8 cellular contexts compared by ENCODE assay signal in the genomic region with DNA sequence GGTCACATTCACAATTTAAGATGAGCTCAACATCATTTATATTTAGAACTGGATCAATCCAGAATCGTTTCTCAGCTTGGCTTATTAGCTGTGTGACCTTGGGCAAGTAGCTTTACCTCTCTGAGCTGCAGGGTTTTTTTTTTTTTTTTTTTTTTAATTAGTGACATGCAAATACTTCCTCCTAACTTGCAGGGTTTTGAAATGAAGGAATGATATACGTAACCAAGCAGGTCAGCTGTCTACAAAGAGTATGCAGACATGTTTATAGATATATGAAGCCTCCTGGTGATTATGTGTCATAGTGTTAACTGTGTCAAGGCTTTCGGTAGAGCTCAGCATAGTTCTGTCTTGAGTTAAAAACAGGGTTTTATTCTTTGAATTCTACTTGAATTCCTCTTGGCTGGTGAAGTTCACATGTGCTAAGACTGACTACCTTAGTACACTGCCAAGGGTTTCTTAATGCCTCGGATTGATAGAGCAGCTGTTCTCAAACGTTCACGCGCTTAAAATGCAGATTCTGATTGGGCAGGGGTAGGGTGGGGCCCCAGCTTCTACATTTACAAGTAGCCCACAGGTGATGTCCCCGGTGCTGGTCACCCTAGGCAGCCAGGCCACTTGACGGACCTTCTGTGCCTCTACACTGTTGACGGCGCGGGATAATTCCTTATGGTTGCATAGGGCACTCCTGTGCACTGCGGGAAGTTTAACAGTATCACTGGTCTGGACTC. TPM values are rescaled to one million over a fixed set of nuclear protein-coding genes. Genes with fewer than 3 reads are reported as not detected.
DNase-seq lines count a peak whose midpoint lies in the region; ATAC-seq, FAIRE-seq and TF ChIP-seq lines count a peak whose summit lies in the region.

No MANE protein-coding gene starts in this region.

- peak overlapping the region; percentile 66 for H3K4me2 ChIP-seq in keratinocyte (ENCODE audit: control insufficient read depth, extremely low read depth, insufficient read depth, low read depth, low read length)

- H3K9me3 ChIP-seq in keratinocyte (ENCODE audit: control insufficient read depth, low read depth, low read length): no peaks in the 10 kb centered on the region

- peaks cover 47% of the 10 kb centered on the region for H3K79me2 ChIP-seq in keratinocyte (ENCODE audit: control insufficient read depth, insufficient read depth, low read length)

- peak; percentile 20 for FAIRE-seq in HTR-8/SVneo (lab: Jason Lieb, UNC)
- FAIRE-seq in keratinocyte (lab: Jason Lieb, UNC): peak; percentile 20

- no peaks in the 10 kb centered on the region for H4K20me1 ChIP-seq in keratinocyte (ENCODE audit: control insufficient read depth, extremely low read depth, insufficient read depth, low read length)

- H3K4me3 ChIP-seq in GM12865 (ENCODE audit: low read depth, low read length): peak overlapping the region; percentile 73
- H3K4me3 ChIP-seq in keratinocyte (ENCODE audit: control insufficient read depth in 2 of 3, extremely low read depth in 1 of 3, insufficient read depth in 2 of 3, low read depth in 1 of 3, low read length in 3 of 3): peak overlapping the region; percentile 82 to 97 (median 94)

- no peaks in the 10 kb centered on the region for H3K36me3 ChIP-seq in keratinocyte (ENCODE audit: control insufficient read depth in 2 of 2, extremely low read depth in 1 of 2, insufficient read depth in 2 of 2, low read length in 2 of 2)

- dilution Hi-C loops in keratinocyte (cut with MboI; ENCODE audit: extremely low pct_ligation_motif_present, low sequenced_read_pairs): no loop called here

- H3K9ac ChIP-seq in keratinocyte (ENCODE audit: control insufficient read depth, extremely low read depth, insufficient read depth, low read length): peak overlapping the region; percentile 81

- ATAC-seq in GM21515 (IDR thresholded peaks at IDR 0.05; ENCODE audit: unreplicated experiment): peak; percentile 17

- H3K27me3 ChIP-seq in keratinocyte (ENCODE audit: control insufficient read depth, extremely low read depth, insufficient read depth, low read length): no peaks in the 10 kb centered on the region

- TF ChIP-seq CTCF in GM12865 (IDR thresholded peaks at IDR 0.05; ENCODE audit: insufficient read depth, low read depth, low read length, missing control alignments) (no peak), keratinocyte (optimal IDR thresholded peaks at IDR 0.05 in 1 of 3, IDR thresholded peaks at IDR 0.05 in 1 of 3, conservative IDR thresholded peaks at IDR 0.05 in 1 of 3; ENCODE audit: extremely low read depth in 1 of 3, insufficient read depth in 2 of 3, low read length in 3 of 3) (no peak)

- H3K4me1 ChIP-seq in keratinocyte (ENCODE audit: control insufficient read depth, extremely low read depth, insufficient read depth, low read length): peaks cover 3% of the 10 kb centered on the region

- H3K27ac ChIP-seq in angular gyrus (ENCODE audit: low read depth, low read length) (peak overlapping the region; percentile 73), keratinocyte (ENCODE audit: control insufficient read depth, insufficient read depth, low read length) (peak overlapping the region; percentile 62)

- H2AFZ ChIP-seq in keratinocyte (ENCODE audit: control insufficient read depth, low read length): peak overlapping the region; percentile 86

- DNase-seq in GM12865 (ENCODE audit: low read depth) (peak; percentile 40), HTR-8/SVneo (ENCODE audit: insufficient read length, low spot score) (no peak), keratinocyte (ENCODE audit: low read depth, low spot score) (no peak), cerebellar cortex (ENCODE audit: low spot score) (no peak), cerebellar nuclear complex (lab: John Stamatoyannopoulos, UW) (no peak)
- peak; percentile 0 for DNase-seq in stimulated activated naive CD4-positive, alpha-beta T cell treated with Interleukin-2 at 50 U/mL for 16 hours (lab: John Stamatoyannopoulos, UW)

- no peaks in the 10 kb centered on the region for H3K9me1 ChIP-seq in keratinocyte (ENCODE audit: control insufficient read depth, extremely low read depth, insufficient read depth, low read length)

RNA-seq across cellular contexts. Expression of a gene that starts 0.6 kb away (rescaled TPM):
- polyA plus RNA-seq in keratinocyte: 2.7 to 2.9 TPM (median 2.7 TPM) in 3 replicates
- 0.65 TPM for polyA plus RNA-seq in keratinocyte (2011; ENCODE audit: low read depth)
- 3.4 and 5.6 TPM in 2 replicates for polyA plus RNA-seq in keratinocyte (2011; cell fraction: cytosol; rRNA removed)
- 3.1 and 3.2 TPM in 2 replicates for polyA plus RNA-seq in keratinocyte (2011; cell fraction: nucleus; rRNA removed)
- 1.2 and 2.5 TPM in 2 replicates for polyA plus RNA-seq in keratinocyte (2012; ENCODE audit: low replicate concordance)
- polyA minus RNA-seq in keratinocyte: 3.6 to 7.1 TPM (median 6.8 TPM) in 3 replicates
- polyA minus RNA-seq in keratinocyte (2011; cell fraction: cytosol; rRNA and poly(A)+ RNA removed): 3.8 TPM
- polyA minus RNA-seq in keratinocyte (2011; cell fraction: nucleus; rRNA and poly(A)+ RNA removed): 3.3 and 6.7 TPM in 2 replicates

RNA-seq across cellular contexts. Expression of a gene that starts 1.1 kb away (rescaled TPM):
- 26.9 to 48.0 TPM (median 45.8 TPM) in 3 replicates for polyA plus RNA-seq in keratinocyte
- 14.8 TPM for polyA plus RNA-seq in keratinocyte (2011; ENCODE audit: low read depth)
- polyA plus RNA-seq in keratinocyte (2011; cell fraction: cytosol; rRNA removed): 36.3 and 48.7 TPM in 2 replicates
- 20.4 and 24.9 TPM in 2 replicates for polyA plus RNA-seq in keratinocyte (2011; cell fraction: nucleus; rRNA removed)
- 15.5 and 35.1 TPM in 2 replicates for polyA plus RNA-seq in keratinocyte (2012; ENCODE audit: low replicate concordance)
- 27.3 to 50.6 TPM (median 29.4 TPM) in 3 replicates for polyA minus RNA-seq in keratinocyte
- polyA minus RNA-seq in keratinocyte (2011; cell fraction: cytosol; rRNA and poly(A)+ RNA removed): 22.8 TPM
- polyA minus RNA-seq in keratinocyte (2011; cell fraction: nucleus; rRNA and poly(A)+ RNA removed): 15.8 and 22.0 TPM in 2 replicates

Comparison
In these comparisons a context has a peak if more than half of its experiments do, and no peak if none do; other contexts are left out.
1. DNase-seq: peak in GM12865 (single experiment) and stimulated activated naive CD4-positive, alpha-beta T cell treated with Interleukin-2 at 50 U/mL for 16 hours (single experiment); none in HTR-8/SVneo (single experiment), keratinocyte (single experiment), cerebellar cortex (single experiment) and cerebellar nuclear complex (0 of 2).